Comparison of ENCODE assay signal across 27 cellular contexts in the genomic region with DNA sequence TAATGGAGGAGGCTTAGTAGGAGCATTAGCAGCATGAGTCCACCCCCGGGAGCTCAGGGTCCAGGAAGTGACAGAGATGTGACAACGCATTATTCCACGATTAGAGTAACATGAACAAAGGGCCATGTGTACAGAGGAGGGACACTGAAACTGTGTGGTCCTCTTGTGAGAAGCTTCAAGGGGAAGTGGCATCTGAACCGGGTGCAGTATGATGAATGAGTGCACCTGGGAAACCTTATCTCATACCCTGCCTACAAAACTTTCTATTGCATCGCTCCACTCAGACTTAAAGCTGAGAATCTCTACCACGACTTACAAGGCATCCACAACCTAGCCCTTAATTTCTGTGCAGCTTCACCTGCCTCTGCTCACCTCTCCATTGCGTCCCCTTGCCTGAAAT.
"Had no signal": no experiment of that assay in that cellular context is flagged by ENCODE, and none has a peak within 500 bp of the region (broad histone marks: within the 10 kb centered on the region; RNA-seq: fewer than 3 reads in every experiment).

No MANE protein-coding gene starts in this region.

- H3K4me1 ChIP-seq: body of pancreas, colonic mucosa, esophagus squamous epithelium, left ventricle myocardium inferior, right lobe of liver had no signal

- H3K4me1 Mint-ChIP-seq: activated CD4-positive, alpha-beta T cell treated with anti-CD3 and anti-CD28 coated beads, Interleukin-2, amount 10 ng/mL, durations not matched to agents 7 days and 5 days; nephron had no signal

- H3K9me3 Mint-ChIP-seq: activated CD4-positive, alpha-beta memory T cell treated with anti-CD3 and anti-CD28 coated beads, Interleukin-2, amount 10 ng/mL, durations not matched to agents 7 days and 5 days; activated CD4-positive, alpha-beta T cell treated with anti-CD3 and anti-CD28 coated beads, Interleukin-2, amount 10 ng/mL, durations not matched to agents 7 days and 5 days; activated naive CD4-positive, alpha-beta T cell treated with anti-CD3 and anti-CD28 coated beads, Interleukin-2, amount 50 U/mL, for 72 hours; activated T-cell treated with anti-CD3 and anti-CD28 coated beads, Interleukin-2, amount 50 U/mL, for 24 hours; nephron had no signal

- H3K27ac ChIP-seq: body of pancreas, colonic mucosa, epithelial cell of prostate, esophagus squamous epithelium, left ventricle myocardium inferior, ovary, right lobe of liver, thoracic aorta, VCaP had no signal

- H3K27ac Mint-ChIP-seq: activated CD4-positive, alpha-beta memory T cell treated with anti-CD3 and anti-CD28 coated beads, Interleukin-2, amount 10 ng/mL, durations not matched to agents 7 days and 5 days; activated CD4-positive, alpha-beta T cell treated with anti-CD3 and anti-CD28 coated beads, Interleukin-2, amount 10 ng/mL, durations not matched to agents 7 days and 5 days; activated T-cell treated with anti-CD3 and anti-CD28 coated beads, Interleukin-2, amount 50 U/mL, for 24 hours; nephron; progenitor cell of endocrine pancreas had no signal

- H3K36me3 ChIP-seq: colonic mucosa, ovary had no signal

- H3K4me3 Mint-ChIP-seq: activated CD4-positive, alpha-beta memory T cell treated with anti-CD3 and anti-CD28 coated beads, Interleukin-2, amount 10 ng/mL, durations not matched to agents 7 days and 5 days; activated CD4-positive, alpha-beta T cell treated with anti-CD3 and anti-CD28 coated beads, Interleukin-2, amount 10 ng/mL, durations not matched to agents 7 days and 5 days; activated T-cell treated with anti-CD3 and anti-CD28 coated beads, Interleukin-2, amount 50 U/mL, for 24 hours; nephron had no signal

- H3K9me3 ChIP-seq: body of pancreas, colonic mucosa, esophagus squamous epithelium, left ventricle myocardium inferior, mucosa of descending colon, ovary, right lobe of liver, thoracic aorta had no signal

- DNase-seq: activated CD4-positive, alpha-beta memory T cell treated with anti-CD3 and anti-CD28 coated beads, Interleukin-2, amount 10 ng/mL, durations not matched to agents 7 days and 5 days; activated CD4-positive, alpha-beta T cell treated with anti-CD3 and anti-CD28 coated beads, Interleukin-2, amount 10 ng/mL, durations not matched to agents 7 days and 5 days; activated CD8-positive, alpha-beta memory T cell treated with anti-CD3 and anti-CD28 coated beads, Interleukin-2, amount 50 U/mL, for 48 hours; activated naive CD4-positive, alpha-beta T cell; activated T-cell treated with anti-CD3 and anti-CD28 coated beads, Interleukin-2, amount 50 U/mL, for 24 hours; anterior cingulate cortex; body of pancreas; cerebellar nuclear complex; colonic mucosa; effector CD8-positive, alpha-beta T cell; esophagus squamous epithelium; foreskin melanocyte; kidney glomerular epithelial cell; left ventricle myocardium inferior; mucosa of descending colon; ovary; right lobe of liver; stimulated activated CD4-positive, alpha-beta T cell treated with anti-CD3 and anti-CD28 coated beads, Interleukin-2, amount 100 ng/mL, for 48 hours; stimulated activated naive CD4-positive, alpha-beta T cell treated with Interleukin-2 at 50 U/mL for 16 hours; trophoblast cell had no signal

- ATAC-seq: body of pancreas, mucosa of descending colon, right lobe of liver had no signal

- H3K27me3 Mint-ChIP-seq: activated CD4-positive, alpha-beta memory T cell treated with anti-CD3 and anti-CD28 coated beads, Interleukin-2, amount 10 ng/mL, durations not matched to agents 7 days and 5 days; activated CD4-positive, alpha-beta T cell treated with anti-CD3 and anti-CD28 coated beads, Interleukin-2, amount 10 ng/mL, durations not matched to agents 7 days and 5 days; activated T-cell treated with anti-CD3 and anti-CD28 coated beads, Interleukin-2, amount 50 U/mL, for 24 hours; progenitor cell of endocrine pancreas had no signal

- H3K27me3 ChIP-seq: body of pancreas, colonic mucosa, esophagus squamous epithelium, ovary, right lobe of liver had no signal

- H3K4me3 ChIP-seq: body of pancreas, colonic mucosa, esophagus squamous epithelium, left ventricle myocardium inferior, lung, mucosa of descending colon, ovary, right lobe of liver, thoracic aorta had no signal
